Comparison of ENCODE assay signal across 13 cellular contexts in genomic region chr7:103811997-103812396, GRCh38.
DNase-seq lines count a peak whose midpoint lies in the region; ATAC-seq and TF ChIP-seq lines count a peak whose summit lies in the region.
"Had no signal": no experiment of that assay in that cellular context is flagged by ENCODE, and none has a peak within 500 bp of the region (broad histone marks: within the 10 kb centered on the region; RNA-seq: fewer than 3 reads in every experiment).

No MANE protein-coding gene starts in this region.

- 53% methylated on average over 2 of the region's 2 CpGs for WGBS in hepatocyte (ENCODE audit: low lambda C conversion rate, missing lambda C conversion rate)

- TF ChIP-seq CTCF in GM20000 (IDR thresholded peaks at IDR 0.05; ENCODE audit: extremely low read depth, missing control alignments) (no peak), hepatocyte (IDR thresholded peaks at IDR 0.05; ENCODE audit: poor library complexity) (no peak), uterus (IDR thresholded peaks at IDR 0.05) (no peak)

- no peaks in the 10 kb centered on the region for H3K36me3 ChIP-seq in hepatocyte (replicated peaks; ENCODE audit: insufficient read depth, low read depth)
- H3K36me3 ChIP-seq in uterus, result no peaks in the 10 kb centered on the region
- H3K36me3 ChIP-seq: tibial nerve had no signal

- no peak overlapping the region for H3K27ac ChIP-seq in hepatocyte
- no peak overlapping the region for H3K27ac ChIP-seq in uterus
- H3K27ac ChIP-seq: tibial nerve had no signal

- H3K27me3 ChIP-seq in hepatocyte (no peaks in the 10 kb centered on the region), uterus (no peaks in the 10 kb centered on the region)
- H3K27me3 ChIP-seq: tibial nerve had no signal

- peak overlapping the region; percentile 37 for H3K4me2 ChIP-seq in hepatocyte

- H3K9me2 ChIP-seq in hepatocyte (replicated peaks; ENCODE audit: insufficient read depth), result no peaks in the 10 kb centered on the region

- no peak for TF ChIP-seq POLR2A in uterus (IDR thresholded peaks at IDR 0.05)

- ATAC-seq in HG03520 (IDR thresholded peaks at IDR 0.05; ENCODE audit: unreplicated experiment), result peak; percentile 64

- H3K79me2 ChIP-seq in hepatocyte, result no peaks in the 10 kb centered on the region

- H3K4me3 ChIP-seq in hepatocyte, result no peak overlapping the region
- no peak overlapping the region for H3K4me3 ChIP-seq in uterus
- H3K4me3 ChIP-seq: tibial nerve had no signal

- DNase-seq in DMS53 treated with DMSO at 0.1 percent for 48 hours (lab: John Stamatoyannopoulos, UW; ENCODE audit: unreplicated experiment) (peak; percentile 85), GM20000 (ENCODE audit: low spot score) (peak; percentile 28), hepatocyte (ENCODE audit: low spot score) (peak; percentile 20), Kasumi-1 (lab: John Stamatoyannopoulos, UW) (no peak), cerebellar cortex (ENCODE audit: low spot score) (no peak), posterior vena cava (ENCODE audit: low spot score) (no peak), uterus (no peak)
- DNase-seq: activated B cell treated with CpG ODN at 0.5 μM for 24 hours; cortex of kidney; NCI-H226; stimulated activated CD4-positive, alpha-beta T cell treated with anti-CD3 and anti-CD28 coated beads, Interleukin-12 subunit alpha, Interleukin-12 subunit beta, amount 100 ng/mL, for 4 hours had no signal

- H3K9me3 ChIP-seq in hepatocyte (ENCODE audit: low read depth) (no peaks in the 10 kb centered on the region), uterus (no peaks in the 10 kb centered on the region)
- H3K9me3 ChIP-seq: tibial nerve had no signal

- intact Hi-C loops in posterior vena cava (cut with DNase I) (no loop called here), uterus (cut with DNase I; ENCODE audit: low total_unique reads) (no loop called here)

- H3K4me1 ChIP-seq in hepatocyte (ENCODE audit: insufficient read depth) (no peaks in the 10 kb centered on the region), uterus (no peaks in the 10 kb centered on the region)

- H2AFZ ChIP-seq in hepatocyte, result no peak overlapping the region

- no peaks in the 10 kb centered on the region for H4K20me1 ChIP-seq in hepatocyte (ENCODE audit: insufficient read depth, poor library complexity, severe bottlenecking)

Comparison
In these comparisons a context has a peak if more than half of its experiments do, and no peak if none do; other contexts are left out.
1. DNase-seq: peak in DMS53 treated with DMSO at 0.1 percent for 48 hours (single experiment), GM20000 (single experiment) and hepatocyte (single experiment); none in Kasumi-1 (0 of 2), cerebellar cortex (single experiment), posterior vena cava (single experiment) and uterus (0 of 2).